14 cellular contexts compared by ENCODE assay signal in the genomic region with DNA sequence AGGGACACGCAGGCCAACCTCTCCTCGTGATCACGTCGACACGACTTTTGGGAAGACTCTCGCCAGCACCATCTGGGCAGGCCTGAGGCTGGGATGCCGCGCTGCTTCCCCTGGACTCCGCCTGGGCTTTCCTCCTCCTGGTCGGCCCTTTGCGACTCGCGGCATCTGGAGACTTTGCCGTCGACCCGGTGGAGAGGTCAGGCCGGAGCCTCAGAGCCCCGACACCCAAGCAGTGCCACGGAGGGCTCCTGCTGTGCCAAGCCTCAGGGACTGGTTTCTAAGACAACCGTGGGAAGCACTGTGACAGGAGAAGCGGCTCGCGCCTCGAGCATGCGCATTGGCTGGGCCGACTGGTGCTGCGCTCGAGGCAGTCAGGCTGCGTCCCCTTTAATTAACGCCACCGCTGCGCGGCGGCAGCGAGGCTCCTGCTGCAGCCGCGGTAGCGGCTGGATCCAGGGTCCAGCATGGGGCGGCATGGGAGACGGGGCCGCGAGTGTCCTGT. TPM values are rescaled to one million over a fixed set of nuclear protein-coding genes. Genes with fewer than 3 reads are reported as not detected.
DNase-seq lines count a peak whose midpoint lies in the region; ATAC-seq, FAIRE-seq and TF ChIP-seq lines count a peak whose summit lies in the region.
"Not testable (repeated sequence)": the region's sequence is repeated elsewhere in the genome, so short reads cannot be mapped to it uniquely, and the experiment has no call there.
"Had no signal": no experiment of that assay in that cellular context is flagged by ENCODE, and none has a peak within 500 bp of the region (broad histone marks: within the 10 kb centered on the region; RNA-seq: fewer than 3 reads in every experiment).

No MANE protein-coding gene starts in this region.

- not testable (repeated sequence) for H2AFZ ChIP-seq in K562 (ENCODE audit: low read depth, low read length)

- H3K9me3 ChIP-seq in BE2C; Peyer's patch; K562 (replicated peaks; ENCODE audit: control insufficient read depth, insufficient read depth, low read depth, low read length); sigmoid colon: not testable (repeated sequence)

- not testable (repeated sequence) for H3K9ac ChIP-seq in K562 (ENCODE audit: insufficient read depth in 1 of 2, low read depth in 2 of 2, low read length in 2 of 2)

- not testable (repeated sequence) for H3K36me3 ChIP-seq in BE2C; Peyer's patch; K562 (ENCODE audit: control insufficient read depth, insufficient read depth, low read length); sigmoid colon

- in situ Hi-C loops in K562 (cut with MboI): not testable (repeated sequence)

- intact Hi-C loops in K562 (cut with micrococcal nuclease); sigmoid colon (cut with DNase I): not testable (repeated sequence)

- not testable (repeated sequence) for TF ChIP-seq CTCF in BE2C (IDR thresholded peaks at IDR 0.05; ENCODE audit: low read depth, low read length); Peyer's patch (IDR thresholded peaks at IDR 0.05); K562 (IDR thresholded peaks at IDR 0.05 in 2 of 3, conservative IDR thresholded peaks at IDR 0.05 in 1 of 3; ENCODE audit: insufficient read depth in 2 of 3, low read depth in 1 of 3, low read length in 3 of 3); sigmoid colon (IDR thresholded peaks at IDR 0.05)

- not testable (repeated sequence) for H3K9me1 ChIP-seq in K562 (ENCODE audit: control insufficient read depth, insufficient read depth, low read length)

- H3K4me2 ChIP-seq in K562 (ENCODE audit: insufficient read depth, low read length): not testable (repeated sequence)

- H3K4me3 ChIP-seq in BE2C (ENCODE audit: low read depth, low read length); Peyer's patch; K562; sigmoid colon: not testable (repeated sequence)

- H4K20me1 ChIP-seq in K562 (replicated peaks; ENCODE audit: control insufficient read depth, insufficient read depth, low read length): not testable (repeated sequence)

- not testable (repeated sequence) for FAIRE-seq in K562 (lab: Jason Lieb, UNC)

- not testable (repeated sequence) for H3K79me2 ChIP-seq in K562 (ENCODE audit: control insufficient read depth, insufficient read depth, low read length)

- TF ChIP-seq EP300 in K562 (IDR thresholded peaks at IDR 0.05; ENCODE audit: low read length); sigmoid colon (IDR thresholded peaks at IDR 0.05): not testable (repeated sequence)

- 51% methylated on average over 18 of the region's 42 CpGs for WGBS in K562 (ENCODE audit: insufficient coverage, low coverage, missing lambda C conversion rate)
- WGBS in sigmoid colon, 2 donors: 56 to 61% methylated on average over 42 of the region's 42 CpGs

- CTCF ChIA-PET in K562 (lab: Yijun Ruan, JAX; ENCODE audit: low intra/inter-chr PET ratio): not testable (repeated sequence)

- DNase-seq in BE2C (peak; percentile 22), NCI-H146 (lab: John Stamatoyannopoulos, UW) (peak; percentile 27), NCI-H524 treated with DMSO at 0.1 percent for 48 hours (lab: John Stamatoyannopoulos, UW) (peak; percentile 35), Peyer's patch (peak in 2 of 3 donors; percentile 36 to 41), K562 (ENCODE audit: extremely low read depth in 1 of 4, low spot score in 3 of 4) (peak in 1 of 4 experiments; percentile 67), left lobe of liver (ENCODE audit: low spot score) (peak; percentile 23), sigmoid colon (peak; percentile 61)

- not testable (repeated sequence) for H3K27me3 ChIP-seq in BE2C, Peyer's patch, sigmoid colon
- H3K27me3 ChIP-seq in K562 (ENCODE audit: control insufficient read depth in 2 of 2, insufficient read depth in 2 of 2, low read length in 2 of 2): peaks cover 0 to 24% of the 10 kb centered on the region in 2 experiments; a peak in 2 of 5 replicates

- TF ChIP-seq RAD21 in K562 (CRISPR knock-in tag; conservative IDR thresholded peaks at IDR 0.05 in 1 of 2, IDR thresholded peaks at IDR 0.05 in 1 of 2): not testable (repeated sequence)

- peak; percentile 53 for ATAC-seq in SK-N-SH treated with all-trans-retinoic acid at 6 μM for 48 hours
- ATAC-seq in K562: peak; percentile 53; the same call in 2 of the 3 replicates
- not testable (repeated sequence) for ATAC-seq in left lobe of liver

- H3K27ac ChIP-seq in Peyer's patch; K562 (ENCODE audit: extremely low read depth, low read depth, low read length); sigmoid colon: not testable (repeated sequence)

- not testable (repeated sequence) for TF ChIP-seq POLR2A in Peyer's patch (IDR thresholded peaks at IDR 0.05); K562 (conservative IDR thresholded peaks at IDR 0.05); sigmoid colon (IDR thresholded peaks at IDR 0.05)

- BruUV-seq in K562 (replicated peaks; lab: Mats Ljungman, UMichigan): not testable (repeated sequence)

- not testable (repeated sequence) for H3K4me1 ChIP-seq in BE2C, Peyer's patch, sigmoid colon
- peaks cover 3 to 26% of the 10 kb centered on the region in 2 experiments; a peak in 4 of 5 replicates for H3K4me1 ChIP-seq in K562 (replicated peaks in 1 of 2; ENCODE audit: control insufficient read depth in 2 of 2, insufficient read depth in 2 of 2, low read length in 2 of 2)

- POLR2A ChIA-PET in K562 (lab: Yijun Ruan, JAX): not testable (repeated sequence)

TF ChIP-seq in K562, 482 proteins besides CTCF, POLR2A, EP300 and RAD21:
- TF ChIP-seq NRF1 (conservative IDR thresholded peaks at IDR 0.05 in 1 of 2, IDR thresholded peaks at IDR 0.05 in 1 of 2) (peak; percentile 41 to 52; a peak in 3 of 4 replicates), POLR2G (IDR thresholded peaks at IDR 0.05; ENCODE audit: low read depth, low read length) (0 out of 2 replicates have a peak, but pooled peaks have one; percentile 19)

RNA-seq across cellular contexts. Expression of gene KCNJ18, which starts 11.4 kb away (rescaled TPM):
- polyA plus RNA-seq in BE2C (2012; ENCODE audit: insufficient read depth, insufficient read length, low read depth): not detected
- total RNA-seq in Peyer's patch (not detected), K562 (2014; rRNA removed) (not detected in 2 replicates), K562 (2014; rRNA removed; fragmentation: Illumina TruSeq; extraction: Trizol) (not detected in 2 replicates), K562 (2015; rRNA removed; fragmentation: Illumina TruSeq; extraction: Trizol) (not detected in 2 replicates), K562 (2021) (not detected in 2 replicates), left lobe of liver (not detected), sigmoid colon (under 1 TPM in 1 of 4 donors, not detected in 3; 0.54 TPM)
- not detected in 2 replicates for total RNA-seq in K562 (2011; cell fraction: chromatin; rRNA removed; ENCODE audit: low replicate concordance)
- not detected in 2 replicates for total RNA-seq in K562 (2011; cell fraction: nucleolus; rRNA removed)
- not detected in 2 replicates for total RNA-seq in K562 (2011; cell fraction: nucleoplasm; rRNA removed)
- polyA plus RNA-seq in K562 (2011; rRNA removed) (not detected in 2 replicates), K562 (2014; fragmentation: Illumina TruSeq; extraction: Trizol) (not detected in 2 replicates), K562 (2014; fragmentation: Nextera tagmentation; extraction: Ambion mirVana) (not detected), K562 (2014; rRNA removed) (not detected in 2 replicates), sigmoid colon (not detected)
- polyA plus RNA-seq in K562 (2011; cell fraction: cytosol; rRNA removed): not detected in 2 replicates
- polyA plus RNA-seq in K562 (2011; cell fraction: nucleus; rRNA removed): not detected in 2 replicates
- 0.03 and 0.06 TPM in 2 replicates for polyA plus RNA-seq in K562 (2012)
- polyA minus RNA-seq in K562 (2011; rRNA and poly(A)+ RNA removed): not detected in 2 replicates
- polyA minus RNA-seq in K562 (2011; cell fraction: cytosol; rRNA and poly(A)+ RNA removed): not detected in 2 replicates
- polyA minus RNA-seq in K562 (2011; cell fraction: nucleus; rRNA and poly(A)+ RNA removed): not detected in 2 replicates
- total RNA-seq: Caco-2; CD4-positive, alpha-beta memory T cell; G401; IMR-90; M059J; Right ventricle myocardium inferior had no signal
- polyA plus RNA-seq: CD4-positive, alpha-beta memory T cell; IMR-90 had no signal
